15 cellular contexts compared by ENCODE assay signal in genomic region chr15:57224664-57225063, GRCh38.
DNase-seq lines count a peak whose midpoint lies in the region; ATAC-seq and TF ChIP-seq lines count a peak whose summit lies in the region.
"Had no signal": no experiment of that assay in that cellular context is flagged by ENCODE, and none has a peak within 500 bp of the region (broad histone marks: within the 10 kb centered on the region; RNA-seq: fewer than 3 reads in every experiment).

No MANE protein-coding gene starts in this region.

- H3K36me3 ChIP-seq in ACC112 (ENCODE audit: insufficient read depth, low read length) (no peaks in the 10 kb centered on the region), HEK293 (ENCODE audit: control insufficient read depth in 2 of 2, insufficient read depth in 1 of 2, low read length in 2 of 2) (no peaks in the 10 kb centered on the region)
- H3K36me3 ChIP-seq: prostate gland, upper lobe of left lung had no signal

- no peak for ATAC-seq in sciatic nerve
- ATAC-seq: WTC11 had no signal

- H3K4me3 ChIP-seq in ACC112 (ENCODE audit: low read depth, low read length) (peak overlapping the region; percentile 54), HEK293 (ENCODE audit: low read depth, low read length) (no peak overlapping the region), coronary artery (no peak overlapping the region)
- H3K4me3 ChIP-seq: prostate gland, upper lobe of left lung had no signal

- DNase-seq in SW480 (ENCODE audit: low spot score) (peak; percentile 2), iris pigment epithelial cell (ENCODE audit: low read depth) (peak; percentile 83), T1000 (lab: John Stamatoyannopoulos, UW) (no peak), sciatic nerve (ENCODE audit: low spot score) (no peak), coronary artery (ENCODE audit: low spot score) (no peak), NOMO-1 treated with dmso at 0.1 percent for 144 hours (lab: John Stamatoyannopoulos, UW; ENCODE audit: unreplicated experiment) (no peak)
- DNase-seq: activated CD8-positive, alpha-beta memory T cell treated with anti-CD3 and anti-CD28 coated beads, Interleukin-2, amount 50 U/mL, for 4 hours; cortex of kidney; DMS53; NCI-H510A; upper lobe of left lung had no signal

- CTCF ChIA-PET in HEK293 (lab: Yijun Ruan, JAX) = no interaction called here

- H2AFZ ChIP-seq in ACC112 (ENCODE audit: low read length, unreplicated experiment) = peak overlapping the region; percentile 18

- TF ChIP-seq CTCF in HEK293 (tag by site-specific recombination; IDR thresholded peaks at IDR 0.05) = no peak
- TF ChIP-seq CTCF in coronary artery (IDR thresholded peaks at IDR 0.05) = no peak

- no peaks in the 10 kb centered on the region for H3K9me3 ChIP-seq in HEK293 (ENCODE audit: control insufficient read depth, insufficient read depth, low read depth, low read length)
- H3K9me3 ChIP-seq: prostate gland, upper lobe of left lung had no signal

- intact Hi-C loops in sciatic nerve (cut with DNase I) = no loop called here

- H3K27ac ChIP-seq in ACC112 (ENCODE audit: low read depth, low read length) = peak overlapping the region; percentile 27; the same call in 1 of the 2 replicates
- H3K27ac ChIP-seq in HEK293 (ENCODE audit: extremely low read depth, low read depth, low read length) = no peak overlapping the region
- H3K27ac ChIP-seq in coronary artery = no peak overlapping the region
- H3K27ac ChIP-seq: prostate gland, upper lobe of left lung had no signal

- peaks cover 23% of the 10 kb centered on the region for H3K79me2 ChIP-seq in ACC112 (ENCODE audit: control insufficient read depth, insufficient read depth, low read length, unreplicated experiment)

- H3K27me3 ChIP-seq in ACC112 (ENCODE audit: insufficient read depth, low read length) = no peaks in the 10 kb centered on the region
- H3K27me3 ChIP-seq: upper lobe of left lung had no signal

- POLR2A ChIA-PET in HEK293 (lab: Yijun Ruan, JAX) = no interaction called here

- H3K4me1 ChIP-seq in ACC112 (ENCODE audit: control insufficient read depth, insufficient read depth, low read length, unreplicated experiment) (peaks cover 42% of the 10 kb centered on the region), HEK293 (ENCODE audit: control insufficient read depth, insufficient read depth, low read length) (0 out of 2 replicates have a peak, but pooled peaks cover 4% of the 10 kb centered on the region)
- H3K4me1 ChIP-seq: prostate gland had no signal

TF ChIP-seq in HEK293, 187 proteins besides CTCF, POLR2A, EP300 and RAD21:
- TF ChIP-seq ZNF335 (tag by site-specific recombination; conservative IDR thresholded peaks at IDR 0.05) (0 out of 2 replicates have a peak, but pooled peaks have one; percentile 17), ZNF10 (tag by site-specific recombination; IDR thresholded peaks at IDR 0.05) (no peak), PRDM6 (tag by site-specific recombination; IDR thresholded peaks at IDR 0.05) (peak; percentile 70)
TF ChIP-seq in HEK293: peak in this region for 2.

Comparison
In these comparisons a context has a peak if more than half of its experiments do, and no peak if none do; other contexts are left out.
1. DNase-seq: peak in SW480 (single experiment) and iris pigment epithelial cell (single experiment); none in T1000 (single experiment), sciatic nerve (single experiment), coronary artery (single experiment) and NOMO-1 treated with dmso at 0.1 percent for 144 hours (single experiment).